Comparison of ENCODE assay signal across 12 cellular contexts in the genomic region with DNA sequence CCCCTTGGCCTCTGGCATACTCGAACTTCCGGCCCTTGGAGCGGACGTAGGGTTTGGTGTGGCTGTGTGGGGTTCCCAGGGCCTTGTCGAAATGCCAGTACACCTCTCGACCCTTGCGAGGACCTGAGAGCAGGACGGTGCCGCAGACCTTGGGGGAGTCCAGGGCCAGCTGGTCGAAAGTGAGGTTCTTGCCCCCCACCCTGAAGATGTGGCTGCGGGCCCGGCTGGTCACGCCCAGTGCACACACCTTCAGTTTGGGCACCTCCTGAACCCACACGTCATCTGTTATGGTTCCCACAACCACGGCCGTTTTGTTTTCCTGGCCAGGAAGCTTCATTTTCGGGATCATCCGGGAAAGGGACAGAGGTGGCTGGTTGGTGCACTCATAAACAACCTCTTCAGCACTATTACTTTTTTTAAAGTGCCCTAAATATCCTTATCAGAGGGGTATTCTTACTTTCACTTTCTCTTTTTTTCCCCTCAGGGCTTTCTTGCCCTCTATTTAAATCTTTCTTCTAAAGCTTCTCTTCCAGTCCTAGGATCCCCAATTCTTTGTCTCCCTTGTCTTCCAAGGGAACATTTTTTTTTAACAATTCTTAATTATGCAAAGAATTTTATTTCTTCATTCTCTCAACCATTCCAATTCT. TPM values are rescaled to one million over a fixed set of nuclear protein-coding genes. Genes with fewer than 3 reads are reported as not detected.
DNase-seq lines count a peak whose midpoint lies in the region; ATAC-seq and TF ChIP-seq lines count a peak whose summit lies in the region.
"Had no signal": no experiment of that assay in that cellular context is flagged by ENCODE, and none has a peak within 500 bp of the region (broad histone marks: within the 10 kb centered on the region; RNA-seq: fewer than 3 reads in every experiment).

No MANE protein-coding gene starts in this region.

- H3K9ac ChIP-seq in KMS-11 (peak overlapping the region; percentile 62), adipocyte (ENCODE audit: low read length) (no peak overlapping the region), mammary epithelial cell (ENCODE audit: insufficient read depth, low read length) (no peak overlapping the region)

- H3K36me3 Mint-ChIP-seq in osteocyte (ENCODE audit: unreplicated experiment) (no peaks in the 10 kb centered on the region), type B pancreatic cell (peaks cover 4% of the 10 kb centered on the region)

- 91% methylated on average over 18 of the region's 18 CpGs for WGBS in mammary epithelial cell (ENCODE audit: low coverage, missing lambda C conversion rate)

- H3K4me1 Mint-ChIP-seq in osteocyte (ENCODE audit: unreplicated experiment): peaks cover 17% of the 10 kb centered on the region
- peaks cover 12% of the 10 kb centered on the region for H3K4me1 Mint-ChIP-seq in type B pancreatic cell (ENCODE audit: unreplicated experiment)

- DNase-seq in Daoy (ENCODE audit: low read depth) (peak; percentile 21), adipocyte (ENCODE audit: low read depth) (no peak), osteocyte (ENCODE audit: extremely low spot score, unreplicated experiment) (no peak), omental fat pad (ENCODE audit: low spot score) (no peak), type B pancreatic cell (ENCODE audit: extremely low spot score, unreplicated experiment) (no peak), mammary epithelial cell (no peak), Ammon's horn (ENCODE audit: low spot score) (no peak)
- DNase-seq: activated CD4-positive, alpha-beta T cell treated with anti-CD3 and anti-CD28 coated beads for 1 hour; DMS79 treated with DMSO at 0.1 percent for 48 hours; KBM-7; NCI-H774 had no signal

- no peaks in the 10 kb centered on the region for H4K20me1 ChIP-seq in KMS-11 (ENCODE audit: insufficient read depth)
- no peaks in the 10 kb centered on the region for H4K20me1 ChIP-seq in mammary epithelial cell (ENCODE audit: insufficient read depth, low read length)

- CTCF ChIA-PET in mammary epithelial cell (lab: Charles Lee; ENCODE audit: low non-redundant PET): interaction anchor here (0.6 kb wide), 2 partner anchors 20 to 40 kb away, joined by 4 to 10 read pairs; no protein-coding TSS in a partner anchor

- H3K79me2 ChIP-seq in KMS-11 (ENCODE audit: insufficient read depth, low read depth) (no peaks in the 10 kb centered on the region), mammary epithelial cell (ENCODE audit: insufficient read depth, low read length) (no peaks in the 10 kb centered on the region)

- peak overlapping the region; percentile 61 for H3K27ac Mint-ChIP-seq in osteocyte (ENCODE audit: unreplicated experiment)
- H3K27ac Mint-ChIP-seq in type B pancreatic cell: no peak overlapping the region

- TF ChIP-seq CTCF in KMS-11 (conservative IDR thresholded peaks at IDR 0.05; ENCODE audit: low read depth, low read length) (no peak), osteocyte (IDR thresholded peaks at IDR 0.05) (no peak), omental fat pad (IDR thresholded peaks at IDR 0.05) (no peak), type B pancreatic cell (conservative IDR thresholded peaks at IDR 0.05) (no peak), mammary epithelial cell (conservative IDR thresholded peaks at IDR 0.05 in 1 of 2, IDR thresholded peaks at IDR 0.05 in 1 of 2; ENCODE audit: extremely low read depth in 1 of 2, insufficient read depth in 1 of 2, low read depth in 1 of 2, low read length in 2 of 2) (no peak)

- H3K36me3 ChIP-seq in KMS-11 (ENCODE audit: insufficient read depth): no peaks in the 10 kb centered on the region
- H3K36me3 ChIP-seq in adipocyte (ENCODE audit: control insufficient read depth, insufficient read depth, low read length, severe bottlenecking): no peaks in the 10 kb centered on the region
- no peaks in the 10 kb centered on the region for H3K36me3 ChIP-seq in mammary epithelial cell (ENCODE audit: insufficient read depth, low read length)

- ATAC-seq in omental fat pad (ENCODE audit: low FRiP score): no peak

- peak overlapping the region; percentile 36 for H3K27ac ChIP-seq in KMS-11
- no peak overlapping the region for H3K27ac ChIP-seq in mammary epithelial cell (ENCODE audit: insufficient read depth, low read depth, low read length)

- dilution Hi-C loops in mammary epithelial cell (cut with HindIII; ENCODE audit: low sequenced_read_pairs): no loop called here

- H2AFZ ChIP-seq in KMS-11 (ENCODE audit: low read depth): peak overlapping the region; percentile 34
- no peak overlapping the region for H2AFZ ChIP-seq in mammary epithelial cell (ENCODE audit: low read depth, low read length)

- intact Hi-C loops in mammary epithelial cell (cut with micrococcal nuclease): no loop called here

- H3K27me3 ChIP-seq in KMS-11 (ENCODE audit: insufficient read depth, low read depth) (no peaks in the 10 kb centered on the region), adipocyte (replicated peaks; ENCODE audit: control insufficient read depth, insufficient read depth, low read length) (no peaks in the 10 kb centered on the region), mammary epithelial cell (ENCODE audit: insufficient read depth, low read length) (no peaks in the 10 kb centered on the region)

- H3K4me3 ChIP-seq in KMS-11 (IDR thresholded peaks at IDR 0.05; ENCODE audit: insufficient read depth, low read depth, low read length) (no peak overlapping the region), adipocyte (ENCODE audit: low read length) (peak overlapping the region; percentile 27), mammary epithelial cell (replicated peaks in 1 of 3; ENCODE audit: insufficient read depth in 1 of 3, low read depth in 2 of 3, low read length in 3 of 3) (no peak overlapping the region)

- H3K4me1 ChIP-seq in KMS-11 (ENCODE audit: low read depth, poor library complexity, severe bottlenecking) (peaks cover 48% of the 10 kb centered on the region), adipocyte (ENCODE audit: control insufficient read depth, insufficient read depth, low read length) (peaks cover 23% of the 10 kb centered on the region), mammary epithelial cell (ENCODE audit: insufficient read depth, low read length) (peaks cover 13% of the 10 kb centered on the region)

- in situ Hi-C loops in mammary epithelial cell (cut with MboI; ENCODE audit: low sequenced_read_pairs in 2 of 2): no loop called here

- H3K9me3 Mint-ChIP-seq in osteocyte (ENCODE audit: unreplicated experiment) (peaks cover 4% of the 10 kb centered on the region), type B pancreatic cell (peaks cover 4% of the 10 kb centered on the region)

- H3K4me2 ChIP-seq in KMS-11 (peak overlapping the region; percentile 41), mammary epithelial cell (ENCODE audit: insufficient read depth, low read depth, low read length) (no peak overlapping the region)

- no peak overlapping the region for H3K4me3 Mint-ChIP-seq in osteocyte (ENCODE audit: unreplicated experiment)
- H3K4me3 Mint-ChIP-seq in type B pancreatic cell: no peak overlapping the region

- H3K27me3 Mint-ChIP-seq in osteocyte (ENCODE audit: unreplicated experiment): no peaks in the 10 kb centered on the region
- H3K27me3 Mint-ChIP-seq in type B pancreatic cell: no peaks in the 10 kb centered on the region

- H3K9me3 ChIP-seq in adipocyte (ENCODE audit: control insufficient read depth, low read length) (no peaks in the 10 kb centered on the region), mammary epithelial cell (replicated peaks; ENCODE audit: insufficient read depth, low read length) (no peaks in the 10 kb centered on the region)

- BruUV-seq in mammary epithelial cell (replicated peaks; lab: Mats Ljungman, UMichigan): no TSS peak

RNA-seq across cellular contexts. Expression of gene FAM3C, which starts 44.9 kb away (rescaled TPM):
- total RNA-seq in Daoy (2014; rRNA removed; shearing (Covaris generic)): 61.7 and 86.6 TPM in 2 replicates
- total RNA-seq in osteocyte: 37.4 and 42.0 TPM in 2 replicates
- 100 to 1,000 TPM in 1 of 4 donors, 10 to 100 TPM in 3; 44.3 to 129 (median 49.0) TPM for total RNA-seq in omental fat pad
- total RNA-seq in type B pancreatic cell (ENCODE audit: low replicate concordance): 73.9 and 146 TPM in 2 replicates
- total RNA-seq in mammary epithelial cell: 100 to 1,000 TPM in 1 of 2 donors, 10 to 100 TPM in 1; 80.5 to 107 TPM
- 37.6 TPM for polyA plus RNA-seq in mammary epithelial cell
- 26.9 TPM for polyA minus RNA-seq in mammary epithelial cell
